14 cellular contexts compared by ENCODE assay signal in the genomic region with DNA sequence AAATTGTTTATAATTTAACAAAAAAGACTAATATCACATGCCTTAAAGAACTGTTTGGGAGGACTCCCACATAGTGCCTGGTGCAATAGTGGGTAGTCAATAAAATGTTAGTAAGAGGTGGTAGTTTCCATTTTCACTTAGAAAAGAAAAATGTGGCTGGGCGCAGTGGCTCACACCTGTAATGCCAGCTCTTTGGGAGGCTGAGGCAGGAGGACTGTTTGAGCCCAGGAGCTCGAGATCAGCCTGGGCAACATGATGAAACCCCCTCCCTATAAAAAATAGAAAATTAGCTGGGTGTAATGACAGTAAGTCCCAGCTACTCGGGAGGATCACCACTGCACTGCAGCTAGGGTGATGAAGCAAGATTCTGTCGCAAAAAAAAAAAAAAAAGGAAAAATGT. TPM values are rescaled to one million over a fixed set of nuclear protein-coding genes. Genes with fewer than 3 reads are reported as not detected.
A peak's percentile ranks its signal among the peaks of the same experiment; 100 is the strongest.
DNase-seq lines count a peak whose midpoint lies in the region; ATAC-seq and TF ChIP-seq lines count a peak whose summit lies in the region.
"Had no signal": no experiment of that assay in that cellular context is flagged by ENCODE, and none has a peak within 500 bp of the region (broad histone marks: within the 10 kb centered on the region; RNA-seq: fewer than 3 reads in every experiment).

No MANE protein-coding gene starts in this region.

- H3K27me3 Mint-ChIP-seq in activated CD4-positive, alpha-beta T cell treated with anti-CD3 and anti-CD28 coated beads, Interleukin-2, amount 10 ng/mL, durations not matched to agents 7 days and 5 days = no peaks in the 10 kb centered on the region
- no peaks in the 10 kb centered on the region for H3K27me3 Mint-ChIP-seq in stimulated activated naive B cell treated with anti-CD40 and anti-IgM and Interleukin-4, amounts not matched to agents 10 μg/mL and 1 μg/mL and 100 μg/mL, for 72 hours

- CTCF ChIA-PET in activated CD4-positive, alpha-beta T cell treated with anti-CD3 and anti-CD28 coated beads, Interleukin-2, amount 10 ng/mL, durations not matched to agents 7 days and 5 days (lab: Charles Lee) = interaction anchor here (1.1 to 1.2 kb wide), 2 partner anchors 12 to 22 kb away, joined by 3 read pairs; no protein-coding TSS in a partner anchor

- no peaks in the 10 kb centered on the region for H3K9me3 ChIP-seq in Peyer's patch
- H3K9me3 ChIP-seq in duodenal mucosa (ENCODE audit: control insufficient read depth in 1 of 2, low read length in 2 of 2) = no peaks in the 10 kb centered on the region
- H3K9me3 ChIP-seq: gastroesophageal sphincter had no signal

- H3K4me1 ChIP-seq in Peyer's patch = no peaks in the 10 kb centered on the region
- H3K4me1 ChIP-seq in duodenal mucosa (ENCODE audit: control insufficient read depth in 1 of 2, insufficient read depth in 2 of 2, low read length in 2 of 2) = peaks cover 4 to 29% of the 10 kb centered on the region in 2 donors

- H3K9me3 Mint-ChIP-seq in activated CD4-positive, alpha-beta T cell treated with anti-CD3 and anti-CD28 coated beads, Interleukin-2, amount 10 ng/mL, durations not matched to agents 7 days and 5 days = peaks cover 1% of the 10 kb centered on the region
- no peaks in the 10 kb centered on the region for H3K9me3 Mint-ChIP-seq in stimulated activated naive B cell treated with anti-CD40 and anti-IgM and Interleukin-4, amounts not matched to agents 10 μg/mL and 1 μg/mL and 100 μg/mL, for 72 hours
- H3K9me3 Mint-ChIP-seq: nephron had no signal

- H3K4me3 ChIP-seq in Peyer's patch = no peak overlapping the region
- peak overlapping the region; percentile 62 to 67 for H3K4me3 ChIP-seq in duodenal mucosa (ENCODE audit: low read depth in 1 of 2, low read length in 2 of 2)

- peak overlapping the region; percentile 93 for H3K27ac Mint-ChIP-seq in activated CD4-positive, alpha-beta T cell treated with anti-CD3 and anti-CD28 coated beads, Interleukin-2, amount 10 ng/mL, durations not matched to agents 7 days and 5 days
- H3K27ac Mint-ChIP-seq in stimulated activated naive B cell treated with anti-CD40 and anti-IgM and Interleukin-4, amounts not matched to agents 10 μg/mL and 1 μg/mL and 100 μg/mL, for 72 hours = peak overlapping the region; percentile 67
- H3K27ac Mint-ChIP-seq: nephron had no signal

- H3K36me3 ChIP-seq in Peyer's patch (no peaks in the 10 kb centered on the region), duodenal mucosa (ENCODE audit: control insufficient read depth in 1 of 2, insufficient read depth in 2 of 2, low read length in 2 of 2) (peaks cover 0 to 3% of the 10 kb centered on the region in 2 donors)

- H3K27me3 ChIP-seq in Peyer's patch = no peaks in the 10 kb centered on the region
- H3K27me3 ChIP-seq in duodenal mucosa (ENCODE audit: control insufficient read depth in 1 of 2, insufficient read depth in 2 of 2, low read length in 2 of 2) = no peaks in the 10 kb centered on the region
- H3K27me3 ChIP-seq: gastroesophageal sphincter had no signal

- H3K36me3 Mint-ChIP-seq in activated CD4-positive, alpha-beta T cell treated with anti-CD3 and anti-CD28 coated beads, Interleukin-2, amount 10 ng/mL, durations not matched to agents 7 days and 5 days (ENCODE audit: low read depth) = peaks cover 52% of the 10 kb centered on the region
- peaks cover 18 to 34% of the 10 kb centered on the region in 2 donors for H3K36me3 Mint-ChIP-seq in stimulated activated naive B cell treated with anti-CD40 and anti-IgM and Interleukin-4, amounts not matched to agents 10 μg/mL and 1 μg/mL and 100 μg/mL, for 72 hours

- POLR2A ChIA-PET in activated CD4-positive, alpha-beta T cell treated with anti-CD3 and anti-CD28 coated beads, Interleukin-2, amount 10 ng/mL, durations not matched to agents 7 days and 5 days (lab: Charles Lee) = no interaction called here

- peaks cover 65% of the 10 kb centered on the region for H3K4me1 Mint-ChIP-seq in activated CD4-positive, alpha-beta T cell treated with anti-CD3 and anti-CD28 coated beads, Interleukin-2, amount 10 ng/mL, durations not matched to agents 7 days and 5 days
- peaks cover 22 to 35% of the 10 kb centered on the region in 2 donors for H3K4me1 Mint-ChIP-seq in stimulated activated naive B cell treated with anti-CD40 and anti-IgM and Interleukin-4, amounts not matched to agents 10 μg/mL and 1 μg/mL and 100 μg/mL, for 72 hours

- no peak for ATAC-seq in stimulated activated naive B cell treated with anti-CD40 and anti-IgM and Interleukin-4, amounts not matched to agents 10 μg/mL and 1 μg/mL and 100 μg/mL, for 72 hours (replicated peaks)
- ATAC-seq: gastroesophageal sphincter had no signal

- H3K4me3 Mint-ChIP-seq in activated CD4-positive, alpha-beta T cell treated with anti-CD3 and anti-CD28 coated beads, Interleukin-2, amount 10 ng/mL, durations not matched to agents 7 days and 5 days = peak overlapping the region; percentile 38
- H3K4me3 Mint-ChIP-seq in stimulated activated naive B cell treated with anti-CD40 and anti-IgM and Interleukin-4, amounts not matched to agents 10 μg/mL and 1 μg/mL and 100 μg/mL, for 72 hours = no peak overlapping the region
- H3K4me3 Mint-ChIP-seq: nephron had no signal

- DNase-seq in activated CD4-positive, alpha-beta T cell treated with anti-CD3 and anti-CD28 coated beads, Interleukin-2, amount 10 ng/mL, durations not matched to agents 7 days and 5 days = no peak
- DNase-seq in activated CD4-positive, alpha-beta T cell treated with anti-CD3 and anti-CD28 coated beads, Interleukin-2, amount 50 U/mL, for 48 hours = no peak
- DNase-seq in Peyer's patch = no peak
- DNase-seq in stimulated activated naive B cell treated with anti-CD40 and anti-IgM and Interleukin-4, amounts not matched to agents 10 μg/mL and 1 μg/mL and 100 μg/mL, for 72 hours = no peak
- no peak for DNase-seq in putamen (ENCODE audit: low spot score)
- DNase-seq in NCI-H1105 treated with DMSO at 0.1 percent for 48 hours (lab: John Stamatoyannopoulos, UW) = no peak
- DNase-seq in GM10266 (ENCODE audit: extremely low spot score) = no peak
- DNase-seq: aorta; effector CD8-positive, alpha-beta T cell; GOT3; kidney had no signal

- no peak for TF ChIP-seq POLR2A in Peyer's patch (IDR thresholded peaks at IDR 0.05)

- H3K27ac ChIP-seq in Peyer's patch = peak overlapping the region; percentile 42 to 75 (median 63)
- H3K27ac ChIP-seq in duodenal mucosa (ENCODE audit: low read depth, low read length) = no peak overlapping the region

- TF ChIP-seq CTCF in Peyer's patch (IDR thresholded peaks at IDR 0.05) = no peak
- no peak for TF ChIP-seq CTCF in GM10266 (IDR thresholded peaks at IDR 0.05; ENCODE audit: control insufficient read depth, insufficient read depth, low read depth, missing control alignments)

- peak overlapping the region in 1 of 2 donors; percentile 47 for H3K9ac ChIP-seq in duodenal mucosa (ENCODE audit: low read depth in 1 of 2, low read length in 2 of 2)

RNA-seq across cellular contexts. Expression of gene C21orf91, which starts 24.5 kb away (rescaled TPM):
- 10 to 100 TPM; 41.5 to 56.3 TPM for total RNA-seq in activated CD4-positive, alpha-beta T cell treated with anti-CD3 and anti-CD28 coated beads, Interleukin-2, amount 10 ng/mL, durations not matched to agents 7 days and 5 days
- total RNA-seq in Peyer's patch = 1 to 10 TPM; 4.2 to 7.1 (median 5.7) TPM

Comparison
In these comparisons a context has a peak if more than half of its experiments do, and no peak if none do; other contexts are left out.
1. H3K4me3 ChIP-seq: peak in duodenal mucosa (2 of 2); none in Peyer's patch (0 of 4).
2. RNA of gene C21orf91, which starts 24.5 kb away (total RNA-seq): 41.5 to 56.3 TPM in activated CD4-positive, alpha-beta T cell treated with anti-CD3 and anti-CD28 coated beads, Interleukin-2, amount 10 ng/mL, durations not matched to agents 7 days and 5 days; 4.2 to 7.1 TPM in Peyer's patch; every median in the first group is over 4 times any median in the second.